1 cellular context compared by ENCODE assay signal in the genomic region with DNA sequence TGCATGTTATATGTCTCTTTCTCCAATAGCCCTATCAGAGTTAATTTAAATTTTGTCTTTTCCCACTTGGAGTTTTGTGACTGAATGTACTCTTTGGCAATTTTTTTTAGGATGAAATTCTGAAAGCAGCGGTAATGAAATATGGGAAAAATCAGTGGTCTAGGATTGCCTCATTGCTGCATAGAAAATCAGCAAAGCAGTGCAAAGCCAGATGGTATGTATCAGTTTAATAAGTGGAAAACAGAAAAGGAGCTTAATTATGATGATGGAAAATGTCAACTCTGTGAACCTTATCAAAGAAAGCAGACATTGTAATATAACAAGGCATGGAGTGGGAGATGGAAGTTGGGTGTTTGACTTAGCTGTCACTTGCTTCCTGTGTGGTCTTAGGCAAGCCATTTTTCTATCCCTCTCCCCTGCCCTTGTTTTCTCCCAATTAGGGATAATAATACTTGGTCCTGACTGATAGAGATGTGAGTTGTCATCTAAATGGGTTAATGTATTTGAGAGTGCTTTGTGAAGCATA.
TF ChIP-seq lines count a peak whose summit lies in the region.

No MANE protein-coding gene starts in this region.

TF ChIP-seq in GM12878, 131 proteins besides CTCF, POLR2A, EP300 and RAD21:
- TF ChIP-seq ETV6 (conservative IDR thresholded peaks at IDR 0.05 in 1 of 2, IDR thresholded peaks at IDR 0.05 in 1 of 2; ENCODE audit: borderline replicate concordance in 1 of 2, low read depth in 1 of 2) (no peak), BCL11A (IDR thresholded peaks at IDR 0.05; ENCODE audit: low read depth, low read length) (no peak), MXI1 (IDR thresholded peaks at IDR 0.05; ENCODE audit: low read depth, low read length) (no peak), SIN3A (IDR thresholded peaks at IDR 0.05; ENCODE audit: low read depth, low read length) (no peak), FOS (IDR thresholded peaks at IDR 0.05; ENCODE audit: borderline replicate concordance, extremely low read depth, insufficient read length) (no peak), SREBF2 (IDR thresholded peaks at IDR 0.05; ENCODE audit: low read length) (no peak), EGR1 (IDR thresholded peaks at IDR 0.05; ENCODE audit: borderline replicate concordance in 1 of 2, low read depth in 2 of 2, low read length in 2 of 2) (no peak), CBX5 (IDR thresholded peaks at IDR 0.05; ENCODE audit: low read depth) (no peak), ZNF217 (IDR thresholded peaks at IDR 0.05) (no peak), CHD4 (IDR thresholded peaks at IDR 0.05) (no peak), SIX5 (IDR thresholded peaks at IDR 0.05; ENCODE audit: low read depth, low read length, severe bottlenecking) (no peak), STAT1 (conservative IDR thresholded peaks at IDR 0.05) (no peak), NBN (IDR thresholded peaks at IDR 0.05) (no peak), NFYA (IDR thresholded peaks at IDR 0.05; ENCODE audit: borderline replicate concordance, low read depth, low read length) (no peak)
- TF ChIP-seq, protein P1, sequence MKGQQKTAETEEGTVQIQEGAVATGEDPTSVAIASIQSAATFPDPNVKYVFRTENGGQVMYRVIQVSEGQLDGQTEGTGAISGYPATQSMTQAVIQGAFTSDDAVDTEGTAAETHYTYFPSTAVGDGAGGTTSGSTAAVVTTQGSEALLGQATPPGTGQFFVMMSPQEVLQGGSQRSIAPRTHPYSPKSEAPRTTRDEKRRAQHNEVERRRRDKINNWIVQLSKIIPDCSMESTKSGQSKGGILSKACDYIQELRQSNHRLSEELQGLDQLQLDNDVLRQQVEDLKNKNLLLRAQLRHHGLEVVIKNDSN (IDR thresholded peaks at IDR 0.05; ENCODE audit: borderline replicate concordance, extremely low read length, insufficient read depth, low read depth, low read length): no peak
